ENCODE assay signal across 22 cellular contexts in the genomic region with DNA sequence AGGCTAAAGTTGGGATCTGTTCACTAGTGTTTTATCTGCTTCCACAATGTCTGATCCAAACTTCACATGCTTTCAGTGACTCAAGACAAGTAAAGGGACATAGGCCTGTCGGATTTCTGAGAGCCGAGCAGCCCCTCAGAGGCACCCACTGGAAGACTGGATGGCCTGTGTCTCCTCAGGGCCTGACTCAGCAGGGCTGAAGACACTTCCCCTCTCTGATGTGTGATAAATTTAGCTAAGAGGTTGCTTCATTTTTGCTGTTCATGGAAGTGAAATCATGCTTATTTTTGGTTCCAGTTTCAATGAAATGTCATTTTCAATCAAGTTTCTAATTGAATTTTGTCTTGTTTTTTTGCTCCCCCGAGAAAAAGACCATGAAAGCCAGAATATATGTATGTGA.
A peak's percentile ranks its signal among the peaks of the same experiment; 100 is the strongest.
DNase-seq lines count a peak whose midpoint lies in the region; ATAC-seq, FAIRE-seq and TF ChIP-seq lines count a peak whose summit lies in the region.
"Had no signal": no experiment of that assay in that cellular context is flagged by ENCODE, and none has a peak within 500 bp of the region (broad histone marks: within the 10 kb centered on the region; RNA-seq: fewer than 3 reads in every experiment).

No MANE protein-coding gene starts in this region.

- H3K4me3 ChIP-seq in right lobe of liver, result no peak overlapping the region
- no peak overlapping the region for H3K4me3 ChIP-seq in HepG2 (replicated peaks in 1 of 3; ENCODE audit: insufficient read depth in 1 of 3, low read depth in 2 of 3, low read length in 3 of 3)
- H3K4me3 ChIP-seq in fibroblast of pulmonary artery (replicated peaks; ENCODE audit: low read depth, low read length), result no peak overlapping the region
- H3K4me3 ChIP-seq in upper lobe of right lung, result no peak overlapping the region
- H3K4me3 ChIP-seq: A549, esophagus muscularis mucosa, GM23338, right atrium auricular region, vagina had no signal

- TF ChIP-seq POLR2A in right lobe of liver (IDR thresholded peaks at IDR 0.05) (no peak), HepG2 (IDR thresholded peaks at IDR 0.05; ENCODE audit: insufficient read depth in 1 of 2, low read depth in 2 of 2, low read length in 2 of 2) (no peak)

- POLR2A ChIA-PET in HepG2 (lab: Yijun Ruan, JAX), result no interaction called here

- no peak overlapping the region for H2AFZ ChIP-seq in HepG2 (ENCODE audit: low read length)
- H2AFZ ChIP-seq: GM23338 had no signal

- 49% methylated on average over 3 of the region's 3 CpGs for WGBS in right lobe of liver (ENCODE audit: insufficient coverage, low coverage, low lambda C conversion rate, missing lambda C conversion rate)
- WGBS in HepG2 (ENCODE audit: low lambda C conversion rate), result 0% methylated on average over 2 of the region's 3 CpGs

- H3K4me2 ChIP-seq in HepG2 (ENCODE audit: low read depth, low read length), result no peak overlapping the region
- H3K4me2 ChIP-seq: A549, GM23338 had no signal

- FAIRE-seq in HepG2 (lab: Jason Lieb, UNC), result no peak

- no peak for TF ChIP-seq EP300 in HepG2 (IDR thresholded peaks at IDR 0.05; ENCODE audit: low read depth in 2 of 2, low read length in 2 of 2)
- no peak for TF ChIP-seq EP300 in HepG2 (CRISPR knock-in tag; IDR thresholded peaks at IDR 0.05; ENCODE audit: borderline replicate concordance)

- H3K27ac ChIP-seq in right lobe of liver (no peak overlapping the region), HepG2 (ENCODE audit: extremely low read length, insufficient read depth, low read length) (no peak overlapping the region), upper lobe of right lung (no peak overlapping the region)
- H3K27ac ChIP-seq: A549, esophagus muscularis mucosa, neutrophil, right atrium auricular region, vagina had no signal

- no peaks in the 10 kb centered on the region for H3K4me1 ChIP-seq in right lobe of liver
- H3K4me1 ChIP-seq in HepG2 (ENCODE audit: insufficient read depth, low read length), result no peaks in the 10 kb centered on the region
- no peaks in the 10 kb centered on the region for H3K4me1 ChIP-seq in upper lobe of right lung
- H3K4me1 ChIP-seq: A549, esophagus muscularis mucosa, right atrium auricular region, vagina had no signal

- H4K20me1 ChIP-seq in HepG2 (ENCODE audit: insufficient read depth, low read length), result no peaks in the 10 kb centered on the region

- in situ Hi-C loops in HepG2 (cut with HindIII; ENCODE audit: extremely low pct_ligation_motif_present, low pct_unique_long_range_greater_than_20kb), result no loop called here

- TF ChIP-seq CTCF in right lobe of liver (IDR thresholded peaks at IDR 0.05) (no peak), HepG2 (CRISPR knock-in tag; IDR thresholded peaks at IDR 0.05) (no peak), fibroblast of pulmonary artery (IDR thresholded peaks at IDR 0.05; ENCODE audit: low read length, missing control alignments) (no peak), upper lobe of right lung (IDR thresholded peaks at IDR 0.05) (no peak)

- H3K27me3 ChIP-seq in right lobe of liver (no peaks in the 10 kb centered on the region), HepG2 (ENCODE audit: control insufficient read depth in 1 of 2, insufficient read depth in 2 of 2, low read length in 2 of 2) (no peaks in the 10 kb centered on the region), upper lobe of right lung (no peaks in the 10 kb centered on the region)
- H3K27me3 ChIP-seq: esophagus muscularis mucosa, neutrophil, right atrium auricular region, vagina had no signal

- H3K9me3 ChIP-seq in right lobe of liver, result no peaks in the 10 kb centered on the region
- H3K9me3 ChIP-seq in HepG2 (ENCODE audit: low read length), result no peaks in the 10 kb centered on the region
- H3K9me3 ChIP-seq in upper lobe of right lung, result no peaks in the 10 kb centered on the region
- H3K9me3 ChIP-seq: A549, esophagus muscularis mucosa, neutrophil, right atrium auricular region, vagina had no signal

- intact Hi-C loops in right lobe of liver (cut with DNase I) (no loop called here), HepG2 (cut with micrococcal nuclease; ENCODE audit: unreplicated experiment) (no loop called here), upper lobe of right lung (cut with DNase I) (no loop called here)

- H3K79me2 ChIP-seq in HepG2 (ENCODE audit: insufficient read depth, low read length), result no peaks in the 10 kb centered on the region

- DNase-seq in right lobe of liver (peak in 1 of 3 donors; percentile 20), HepG2 (ENCODE audit: low spot score) (no peak), NOMO-1 treated with DMSO at 0.1 percent for 48 hours (lab: John Stamatoyannopoulos, UW; ENCODE audit: unreplicated experiment) (peak; percentile 84), fibroblast of pulmonary artery (ENCODE audit: low read depth) (peak; percentile 18), upper lobe of right lung (no peak), HT-29 (ENCODE audit: low spot score) (no peak), foreskin melanocyte (no peak), DMS53 (lab: John Stamatoyannopoulos, UW) (no peak)
- DNase-seq: amniotic stem cell; effector CD4-positive, alpha-beta T cell; EL; kidney glomerular epithelial cell; NCI-H1105 treated with DMSO at 0.1 percent for 48 hours; stimulated activated CD4-positive, alpha-beta T cell treated with anti-CD3 and anti-CD28 coated beads, Interleukin-1b, Interleukin-23, amount 100 ng/mL, for 48 hours; T-helper 2 cell had no signal

- H3K36me3 ChIP-seq in right lobe of liver (no peaks in the 10 kb centered on the region), HepG2 (replicated peaks in 1 of 2; ENCODE audit: control insufficient read depth in 1 of 2, insufficient read depth in 2 of 2, low read length in 2 of 2) (no peaks in the 10 kb centered on the region), upper lobe of right lung (no peaks in the 10 kb centered on the region)
- H3K36me3 ChIP-seq: esophagus muscularis mucosa, neutrophil, right atrium auricular region, vagina had no signal

- CTCF ChIA-PET in HepG2 (lab: Yijun Ruan, JAX; ENCODE audit: low intra/inter-chr PET ratio, low total read pairs), result no interaction called here

- no peak for TF ChIP-seq RAD21 in HepG2 (CRISPR knock-in tag; IDR thresholded peaks at IDR 0.05)

- no TSS peak for BruUV-seq in HepG2 (replicated peaks; lab: Mats Ljungman, UMichigan)

- H3K9ac ChIP-seq in HepG2 (ENCODE audit: insufficient read depth, low read depth, low read length), result no peak overlapping the region

- ATAC-seq in right lobe of liver (peak in 3 of 4 donors; percentile 40 to 53 (median 52)), HepG2 (no peak), upper lobe of right lung (peak; percentile 41)
- ATAC-seq: A549; activated T-helper 17 cell treated with anti-CD3 and anti-CD28 coated beads, Interleukin-2, amount 50 U/mL, for 72 hours; GM23338 had no signal

TF ChIP-seq in HepG2, 621 proteins besides CTCF, POLR2A, EP300 and RAD21:
- TF ChIP-seq ISX (CRISPR knock-in tag; conservative IDR thresholded peaks at IDR 0.05) (no peak), CHD2 (IDR thresholded peaks at IDR 0.05; ENCODE audit: low read depth, low read length) (no peak), CHCHD3 (CRISPR knock-in tag; IDR thresholded peaks at IDR 0.05) (no peak), MTF2 (CRISPR knock-in tag; IDR thresholded peaks at IDR 0.05; ENCODE audit: borderline replicate concordance) (no peak), AKAP8 (CRISPR knock-in tag; IDR thresholded peaks at IDR 0.05) (no peak), RFX3 (CRISPR knock-in tag; IDR thresholded peaks at IDR 0.05) (no peak), KDM5B (CRISPR knock-in tag; IDR thresholded peaks at IDR 0.05; ENCODE audit: borderline replicate concordance) (no peak), PAWR (CRISPR knock-in tag; IDR thresholded peaks at IDR 0.05; ENCODE audit: borderline replicate concordance) (no peak), SALL2 (CRISPR knock-in tag; IDR thresholded peaks at IDR 0.05) (no peak)

Comparison
In these comparisons a context has a peak if more than half of its experiments do, and no peak if none do; other contexts are left out.
1. DNase-seq: peak in NOMO-1 treated with DMSO at 0.1 percent for 48 hours (single experiment) and fibroblast of pulmonary artery (single experiment); none in HepG2 (single experiment), upper lobe of right lung (single experiment), HT-29 (single experiment), foreskin melanocyte (single experiment) and DMS53 (single experiment).